Comparison of ENCODE assay signal across 8 cellular contexts in the genomic region with DNA sequence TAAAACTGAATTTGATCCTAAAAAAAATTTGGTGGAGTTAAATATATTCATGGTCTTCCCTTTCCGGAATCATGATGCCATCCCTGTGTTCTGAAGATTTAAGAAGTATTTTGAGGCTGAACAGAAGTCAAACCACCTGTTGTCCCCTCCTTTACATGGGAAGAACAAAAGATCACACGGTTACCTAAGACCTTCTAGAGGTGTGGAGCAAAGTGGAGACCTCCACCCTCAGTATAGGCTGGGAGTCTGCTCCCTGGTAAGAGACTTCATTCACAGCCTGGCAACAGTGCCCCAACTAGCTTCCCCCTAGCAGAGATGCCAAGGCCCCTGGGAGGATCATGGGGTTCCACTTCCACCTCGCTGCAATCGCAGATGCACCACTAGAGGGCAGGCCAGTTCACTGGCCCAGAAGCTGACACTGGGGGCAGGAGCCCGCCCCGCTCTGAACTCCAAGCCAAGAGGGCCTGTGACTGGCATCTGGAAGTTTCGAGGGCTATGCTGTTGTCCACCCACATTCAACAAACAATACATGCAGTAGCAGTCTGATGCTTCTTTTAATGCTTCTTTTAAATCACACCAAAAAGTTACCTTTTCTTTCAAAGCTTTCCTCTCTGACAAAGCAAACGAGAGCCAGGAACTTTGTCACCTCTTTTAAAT. TPM values are rescaled to one million over a fixed set of nuclear protein-coding genes. Genes with fewer than 3 reads are reported as not detected.
DNase-seq lines count a peak whose midpoint lies in the region; ATAC-seq and TF ChIP-seq lines count a peak whose summit lies in the region.

No MANE protein-coding gene starts in this region.

- H3K27me3 ChIP-seq in BE2C = no peaks in the 10 kb centered on the region

- no peaks in the 10 kb centered on the region for H3K36me3 ChIP-seq in BE2C

- ATAC-seq in GM18909 (IDR thresholded peaks at IDR 0.05; ENCODE audit: poor library complexity, unreplicated experiment) (peak; percentile 77), HG03135 (IDR thresholded peaks at IDR 0.05; ENCODE audit: unreplicated experiment) (peak; percentile 68)

- H3K4me3 ChIP-seq in BE2C (ENCODE audit: low read depth, low read length) = no peak overlapping the region

- DNase-seq in BE2C = peak; percentile 79
- DNase-seq in NCI-H446 treated with DMSO at 0.1 percent for 48 hours (lab: John Stamatoyannopoulos, UW) = peak; percentile 42
- peak; percentile 79 for DNase-seq in activated CD4-positive, alpha-beta T cell treated with anti-CD3 and anti-CD28 coated beads, Interleukin-2, amount 50 U/mL, for 1 hour
- DNase-seq in dedifferentiated amniotic fluid mesenchymal stem cell (ENCODE audit: extremely low spot score) = peak; percentile 21
- peak; percentile 59 to 67 for DNase-seq in lung microvascular endothelial cell (ENCODE audit: low read depth in 2 of 2)
- peak; percentile 65 for DNase-seq in stimulated activated CD8-positive, alpha-beta memory T cell treated with anti-CD3 and anti-CD28 coated beads, Interleukin-15, amount 100 ng/mL, for 4 hours (ENCODE audit: low read depth in 2 of 2)

- no peaks in the 10 kb centered on the region for H3K9me3 ChIP-seq in BE2C

- TF ChIP-seq CTCF in BE2C (IDR thresholded peaks at IDR 0.05; ENCODE audit: low read depth, low read length) = peak; percentile 97

- peaks cover 4% of the 10 kb centered on the region for H3K4me1 ChIP-seq in BE2C

RNA-seq across cellular contexts. Expression of a gene that starts 19.5 kb away (rescaled TPM):
- 17.8 TPM for polyA plus RNA-seq in BE2C (2012; ENCODE audit: insufficient read depth, insufficient read length, low read depth)
- 45.2 and 55.8 TPM in 2 replicates for total RNA-seq in lung microvascular endothelial cell

RNA-seq across cellular contexts. Expression of a gene that starts 40.1 kb away (rescaled TPM):
- 4.6 TPM for polyA plus RNA-seq in BE2C (2012; ENCODE audit: insufficient read depth, insufficient read length, low read depth)
- total RNA-seq in lung microvascular endothelial cell = 0.22 and 0.60 TPM in 2 replicates

RNA-seq across cellular contexts. Expression of a gene that starts 56.9 kb away (rescaled TPM):
- polyA plus RNA-seq in BE2C (2012; ENCODE audit: insufficient read depth, insufficient read length, low read depth) = not detected
- total RNA-seq in lung microvascular endothelial cell = 0.22 and 0.40 TPM in 2 replicates

Comparison
In these comparisons a context has a peak if more than half of its experiments do, and no peak if none do; other contexts are left out.
1. DNase-seq: peak in every context shown above with its lines; median percentile 79 in BE2C; 79 in activated CD4-positive, alpha-beta T cell treated with anti-CD3 and anti-CD28 coated beads, Interleukin-2, amount 50 U/mL, for 1 hour; 65 in stimulated activated CD8-positive, alpha-beta memory T cell treated with anti-CD3 and anti-CD28 coated beads, Interleukin-15, amount 100 ng/mL, for 4 hours; 63 in lung microvascular endothelial cell; 42 in NCI-H446 treated with DMSO at 0.1 percent for 48 hours; 21 in dedifferentiated amniotic fluid mesenchymal stem cell.